ENCODE assay signal across 8 cellular contexts in the genomic region with DNA sequence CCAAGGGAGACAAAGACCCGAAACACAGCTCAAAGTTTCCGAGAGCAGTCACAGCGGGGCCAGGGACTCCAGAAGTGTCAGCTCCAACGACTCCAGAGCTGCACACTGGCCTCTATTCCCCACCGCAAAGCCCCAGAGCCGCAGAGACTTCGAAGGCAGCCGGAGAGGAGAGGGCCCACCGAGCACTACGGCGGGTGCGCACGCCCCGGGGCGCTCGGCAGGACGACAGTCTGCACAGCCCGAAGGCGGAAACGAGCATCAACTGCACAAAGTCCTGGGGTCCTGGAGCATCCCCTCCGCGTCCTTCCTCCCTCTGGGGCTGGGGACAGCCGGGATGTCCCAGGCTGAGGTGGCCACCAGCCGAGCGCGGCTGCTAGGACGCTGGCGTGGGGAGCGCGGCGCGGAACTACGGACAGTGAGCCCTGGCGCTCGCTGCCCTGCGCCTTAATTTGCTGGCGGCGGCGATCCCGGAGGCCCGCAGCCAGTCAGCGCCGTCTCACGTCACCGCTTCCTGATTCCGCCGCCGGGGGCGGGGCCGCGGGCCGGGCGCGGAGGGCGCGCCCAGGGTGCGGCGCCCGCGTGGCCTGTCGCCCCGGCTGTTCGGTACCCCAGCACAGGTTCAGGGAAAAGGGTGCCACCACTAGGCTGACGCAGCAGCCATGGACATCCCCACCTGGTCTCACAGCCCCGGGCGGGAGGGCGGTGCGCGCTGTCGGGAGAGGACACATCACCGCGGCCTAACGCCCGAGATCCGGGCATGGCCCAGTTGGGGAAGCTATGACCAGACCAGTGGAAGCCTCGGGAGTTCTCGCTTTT. TPM values are rescaled to one million over a fixed set of nuclear protein-coding genes. Genes with fewer than 3 reads are reported as not detected.
DNase-seq lines count a peak whose midpoint lies in the region; ATAC-seq, FAIRE-seq and TF ChIP-seq lines count a peak whose summit lies in the region.

A gene with protein sequence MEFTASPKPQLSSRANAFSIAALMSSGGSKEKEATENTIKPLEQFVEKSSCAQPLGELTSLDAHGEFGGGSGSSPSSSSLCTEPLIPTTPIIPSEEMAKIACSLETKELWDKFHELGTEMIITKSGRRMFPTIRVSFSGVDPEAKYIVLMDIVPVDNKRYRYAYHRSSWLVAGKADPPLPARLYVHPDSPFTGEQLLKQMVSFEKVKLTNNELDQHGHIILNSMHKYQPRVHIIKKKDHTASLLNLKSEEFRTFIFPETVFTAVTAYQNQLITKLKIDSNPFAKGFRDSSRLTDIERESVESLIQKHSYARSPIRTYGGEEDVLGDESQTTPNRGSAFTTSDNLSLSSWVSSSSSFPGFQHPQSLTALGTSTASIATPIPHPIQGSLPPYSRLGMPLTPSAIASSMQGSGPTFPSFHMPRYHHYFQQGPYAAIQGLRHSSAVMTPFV (minus strand): TSS at position 421 of the 816 bp plus-strand sequence. CDS start 480 bp downstream, outside the sequence.

- TF ChIP-seq POLR2A in NB4 (IDR thresholded peaks at IDR 0.05; ENCODE audit: extremely low read depth, insufficient read length): no peak

- dilution Hi-C loops in keratinocyte (cut with MboI; ENCODE audit: extremely low pct_ligation_motif_present, low sequenced_read_pairs): no loop called here

- H3K4me3 Mint-ChIP-seq in HFFc6: no peak within 1 kb of the TSS

- H3K9me3 ChIP-seq in keratinocyte (ENCODE audit: control insufficient read depth, low read depth, low read length): peaks cover 16% of the 10 kb centered on the region

- DNase-seq in NCI-H2081 (lab: John Stamatoyannopoulos, UW) (peak; percentile 54 to 71), NCI-H2081 treated with DMSO at 0.1 percent for 48 hours (lab: John Stamatoyannopoulos, UW) (no peak), NB4 (ENCODE audit: low read depth) (peak; percentile 58), astrocyte of the hippocampus (ENCODE audit: low read depth, low spot score) (peak; percentile 67), keratinocyte (ENCODE audit: low read depth, low spot score) (no peak), HFFc6 (no peak), NCI-H1694 (lab: John Stamatoyannopoulos, UW) (no peak)
- peak; percentile 35 for DNase-seq in stimulated activated naive CD8-positive, alpha-beta T cell treated with anti-CD3 and anti-CD28 coated beads, Interleukin-15, Interleukin-2, amounts not matched to agents 100 U/mL and 50 U/mL, for 24 hours

- H4K20me1 ChIP-seq in keratinocyte (ENCODE audit: control insufficient read depth, extremely low read depth, insufficient read depth, low read length): no peaks in the 10 kb centered on the region

- H3K4me3 ChIP-seq in NB4 (ENCODE audit: low read depth, low read length): peak within 1 kb of the TSS; percentile 49
- H3K4me3 ChIP-seq in keratinocyte (ENCODE audit: control insufficient read depth in 2 of 3, extremely low read depth in 1 of 3, insufficient read depth in 2 of 3, low read depth in 1 of 3, low read length in 3 of 3): peak within 1 kb of the TSS in 1 of 3 experiments; percentile 14

- no peak within 1 kb of the TSS for H3K27ac Mint-ChIP-seq in HFFc6

- peaks cover 51% of the 10 kb centered on the region for H3K27me3 Mint-ChIP-seq in HFFc6 (ENCODE audit: insufficient read depth)

- H3K36me3 Mint-ChIP-seq in HFFc6 (ENCODE audit: low read depth): no peaks in the 10 kb centered on the region

- no peaks in the 10 kb centered on the region for H3K79me2 ChIP-seq in keratinocyte (ENCODE audit: control insufficient read depth, insufficient read depth, low read length)

- peaks cover 18% of the 10 kb centered on the region; the same call in 1 of the 2 replicates for H3K9me3 Mint-ChIP-seq in HFFc6

- no peaks in the 10 kb centered on the region for H3K9me1 ChIP-seq in keratinocyte (ENCODE audit: control insufficient read depth, extremely low read depth, insufficient read depth, low read length)

- no peak for FAIRE-seq in keratinocyte (lab: Jason Lieb, UNC)

- H2AFZ ChIP-seq in keratinocyte (ENCODE audit: control insufficient read depth, low read length): peak within 1 kb of the TSS; percentile 6

- no peaks in the 10 kb centered on the region for H3K36me3 ChIP-seq in keratinocyte (ENCODE audit: control insufficient read depth in 2 of 2, extremely low read depth in 1 of 2, insufficient read depth in 2 of 2, low read length in 2 of 2)

- peaks cover 100% of the 10 kb centered on the region for H3K27me3 ChIP-seq in keratinocyte (ENCODE audit: control insufficient read depth, extremely low read depth, insufficient read depth, low read length)

- peak; percentile 51 for ATAC-seq in stimulated activated naive CD8-positive, alpha-beta T cell treated with anti-CD3 and anti-CD28 coated beads, Interleukin-15, Interleukin-2, amounts not matched to agents 100 U/mL and 50 U/mL, for 24 hours

- peak within 1 kb of the TSS; percentile 54 for H3K4me2 ChIP-seq in keratinocyte (ENCODE audit: control insufficient read depth, extremely low read depth, insufficient read depth, low read depth, low read length)

- H3K4me1 ChIP-seq in keratinocyte (ENCODE audit: control insufficient read depth, extremely low read depth, insufficient read depth, low read length): no peaks in the 10 kb centered on the region

- no peak within 1 kb of the TSS for H3K9ac ChIP-seq in keratinocyte (ENCODE audit: control insufficient read depth, extremely low read depth, insufficient read depth, low read length)

- no peaks in the 10 kb centered on the region for H3K4me1 Mint-ChIP-seq in HFFc6 (ENCODE audit: low read depth)

- TF ChIP-seq CTCF in NB4 (IDR thresholded peaks at IDR 0.05; ENCODE audit: low read depth, low read length): no peak
- TF ChIP-seq CTCF in keratinocyte (optimal IDR thresholded peaks at IDR 0.05 in 1 of 3, IDR thresholded peaks at IDR 0.05 in 1 of 3, conservative IDR thresholded peaks at IDR 0.05 in 1 of 3; ENCODE audit: extremely low read depth in 1 of 3, insufficient read depth in 2 of 3, low read length in 3 of 3): no peak
- no peak for TF ChIP-seq CTCF in HFFc6 (IDR thresholded peaks at IDR 0.05)

- H3K27ac ChIP-seq in keratinocyte (ENCODE audit: control insufficient read depth, insufficient read depth, low read length): no peak within 1 kb of the TSS

RNA-seq across cellular contexts. Expression of the gene that starts here (rescaled TPM):
- polyA plus RNA-seq in keratinocyte: not detected in 3 replicates
- not detected for polyA plus RNA-seq in keratinocyte (2011; ENCODE audit: low read depth)
- not detected in 2 replicates for polyA plus RNA-seq in keratinocyte (2011; cell fraction: cytosol; rRNA removed)
- polyA plus RNA-seq in keratinocyte (2011; cell fraction: nucleus; rRNA removed): not detected in 2 replicates
- not detected in 2 replicates for polyA plus RNA-seq in keratinocyte (2012; ENCODE audit: low replicate concordance)
- not detected in 3 replicates for polyA minus RNA-seq in keratinocyte
- polyA minus RNA-seq in keratinocyte (2011; cell fraction: cytosol; rRNA and poly(A)+ RNA removed): not detected
- not detected in 2 replicates for polyA minus RNA-seq in keratinocyte (2011; cell fraction: nucleus; rRNA and poly(A)+ RNA removed)
- not detected for total RNA-seq in HFFc6 (2021; fragmentation: NEBNext Ultra II Directional; extraction: Animal tissue kit (Norgen Biotek cat#: 25700))

Comparison
In these comparisons a context has a peak if more than half of its experiments do, and no peak if none do; other contexts are left out.
1. DNase-seq: peak in NCI-H2081 (2 of 2), NB4 (single experiment), astrocyte of the hippocampus (single experiment) and stimulated activated naive CD8-positive, alpha-beta T cell treated with anti-CD3 and anti-CD28 coated beads, Interleukin-15, Interleukin-2, amounts not matched to agents 100 U/mL and 50 U/mL, for 24 hours (single experiment); none in NCI-H2081 treated with DMSO at 0.1 percent for 48 hours (single experiment), keratinocyte (single experiment), HFFc6 (single experiment) and NCI-H1694 (single experiment).